24 cellular contexts compared by ENCODE assay signal in genomic region chr17:61386251-61386650, GRCh38. TPM values are rescaled to one million over a fixed set of nuclear protein-coding genes. Genes with fewer than 3 reads are reported as not detected.
"Had no signal": no experiment of that assay in that cellular context is flagged by ENCODE, and none has a peak within 500 bp of the region (broad histone marks: within the 10 kb centered on the region; RNA-seq: fewer than 3 reads in every experiment).

No MANE protein-coding gene starts in this region.

- H3K27ac Mint-ChIP-seq: effector memory CD8-positive, alpha-beta T cell; immature natural killer cell; naive B cell; nephron progenitor cell; stimulated activated naive B cell treated with anti-CD40 and anti-IgM and Interleukin-4, amounts not matched to agents 10 μg/mL and 1 μg/mL and 100 μg/mL, for 72 hours; stimulated activated naive CD8-positive, alpha-beta T cell treated with anti-CD3 and anti-CD28 coated beads, Interleukin-15, amount 100 ng/mL, for 72 hours had no signal

- H3K4me1 ChIP-seq: right lobe of liver had no signal

- H3K9me3 Mint-ChIP-seq: effector memory CD8-positive, alpha-beta T cell; immature natural killer cell; naive B cell; nephron progenitor cell; stimulated activated naive B cell treated with anti-CD40 and anti-IgM and Interleukin-4, amounts not matched to agents 10 μg/mL and 1 μg/mL and 100 μg/mL, for 72 hours; stimulated activated naive CD8-positive, alpha-beta T cell treated with anti-CD3 and anti-CD28 coated beads, Interleukin-15, amount 100 ng/mL, for 72 hours had no signal

- FAIRE-seq: keratinocyte had no signal

- DNase-seq: effector memory CD8-positive, alpha-beta T cell; gastrocnemius medialis; immature natural killer cell; left cardiac atrium; left ventricle myocardium inferior; mesendoderm; naive B cell; nephron progenitor cell; stimulated activated CD4-positive, alpha-beta T cell treated with anti-CD3 and anti-CD28 coated beads, Interleukin-15, amount 100 ng/mL, for 24 hours; stimulated activated CD4-positive, alpha-beta T cell treated with anti-CD3 and anti-CD28 coated beads, Interleukin-1b, Interleukin-23, amount 100 ng/mL, for 48 hours; stimulated activated CD4-positive, alpha-beta T cell treated with anti-CD3 and anti-CD28 coated beads, Interleukin-4, amount 100 ng/mL, for 24 hours; stimulated activated naive B cell treated with anti-CD40 and anti-IgM and Interleukin-4, amounts not matched to agents 10 μg/mL and 1 μg/mL and 100 μg/mL, for 72 hours; stimulated activated naive CD8-positive, alpha-beta T cell treated with anti-CD3 and anti-CD28 coated beads, Interleukin-15, amount 100 ng/mL, for 72 hours; testis had no signal

- H3K27me3 Mint-ChIP-seq: effector memory CD8-positive, alpha-beta T cell had no signal

- H3K4me3 Mint-ChIP-seq: effector memory CD8-positive, alpha-beta T cell; immature natural killer cell; naive B cell; nephron progenitor cell; stimulated activated naive B cell treated with anti-CD40 and anti-IgM and Interleukin-4, amounts not matched to agents 10 μg/mL and 1 μg/mL and 100 μg/mL, for 72 hours; stimulated activated naive CD8-positive, alpha-beta T cell treated with anti-CD3 and anti-CD28 coated beads, Interleukin-15, amount 100 ng/mL, for 72 hours had no signal

- ATAC-seq: effector memory CD8-positive, alpha-beta T cell; gastrocnemius medialis; left cardiac atrium; psoas muscle; right lobe of liver; stimulated activated naive B cell treated with anti-CD40 and anti-IgM and Interleukin-4, amounts not matched to agents 10 μg/mL and 1 μg/mL and 100 μg/mL, for 72 hours; stimulated activated naive CD8-positive, alpha-beta T cell treated with anti-CD3 and anti-CD28 coated beads, Interleukin-15, amount 100 ng/mL, for 72 hours; upper lobe of right lung had no signal

- H3K27ac ChIP-seq: epithelial cell of prostate, esophagus muscularis mucosa, gastrocnemius medialis, left ventricle myocardium inferior, psoas muscle, right lobe of liver, spleen, testis, tibial nerve, upper lobe of right lung, vagina had no signal

- H3K4me3 ChIP-seq: esophagus muscularis mucosa, gastrocnemius medialis, left ventricle myocardium inferior, lung, psoas muscle, right lobe of liver, spleen, testis, tibial nerve, upper lobe of right lung, vagina had no signal

- H3K9me3 ChIP-seq: esophagus muscularis mucosa, gastrocnemius medialis, left ventricle myocardium inferior, psoas muscle, right lobe of liver, spleen, testis, tibial nerve, upper lobe of right lung, vagina had no signal

- H3K36me3 Mint-ChIP-seq: immature natural killer cell; naive B cell; stimulated activated naive B cell treated with anti-CD40 and anti-IgM and Interleukin-4, amounts not matched to agents 10 μg/mL and 1 μg/mL and 100 μg/mL, for 72 hours had no signal

- H3K27me3 ChIP-seq: esophagus muscularis mucosa, gastrocnemius medialis, right lobe of liver, testis, tibial nerve, upper lobe of right lung, vagina had no signal

- H3K36me3 ChIP-seq: esophagus muscularis mucosa, gastrocnemius medialis, left ventricle myocardium inferior, right lobe of liver, tibial nerve, upper lobe of right lung, vagina had no signal

RNA-seq across cellular contexts. Expression of gene TBX2, which starts 13.4 kb away (rescaled TPM):
- polyA plus RNA-seq: immature natural killer cell, keratinocyte had no signal
